Comparison of ENCODE assay signal across 26 cellular contexts in the genomic region with DNA sequence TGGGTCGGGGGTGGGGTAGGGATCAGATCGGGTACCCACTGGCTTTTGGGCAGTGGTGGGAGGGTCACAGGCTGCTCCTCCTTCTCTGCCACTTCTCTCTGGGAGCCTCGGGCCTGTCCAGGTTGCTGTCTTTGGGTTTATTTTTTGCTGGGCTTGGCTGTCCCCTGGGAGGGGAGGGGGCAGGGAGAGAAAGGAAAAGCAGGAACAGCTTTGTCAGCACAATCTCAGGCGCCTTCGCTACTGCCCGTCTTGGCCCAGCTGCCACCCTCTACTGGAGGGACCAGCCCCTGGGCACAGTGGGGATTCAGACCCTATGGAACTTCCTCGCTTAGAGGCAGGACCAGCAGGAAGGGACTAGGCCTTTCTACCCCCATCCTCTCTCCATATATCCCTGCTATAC. TPM values are rescaled to one million over a fixed set of nuclear protein-coding genes. Genes with fewer than 3 reads are reported as not detected.
"Had no signal": no experiment of that assay in that cellular context is flagged by ENCODE, and none has a peak within 500 bp of the region (broad histone marks: within the 10 kb centered on the region; RNA-seq: fewer than 3 reads in every experiment).

No MANE protein-coding gene starts in this region.

- H3K4me1 ChIP-seq: colonic mucosa, prostate gland, thyroid gland had no signal

- H3K27me3 ChIP-seq: colonic mucosa, esophagus squamous epithelium, heart left ventricle, hepatocyte, left lung, right atrium auricular region, spleen, thyroid gland had no signal

- H3K4me3 ChIP-seq: colonic mucosa, esophagus squamous epithelium, heart left ventricle, hepatocyte, left lung, mucosa of descending colon, prostate gland, right atrium auricular region, skin epidermis, spleen, thyroid gland had no signal

- H3K27ac ChIP-seq: colonic mucosa, hepatocyte, left lung, prostate gland, right atrium auricular region, skin epidermis, spleen, thyroid gland had no signal

- H3K36me3 Mint-ChIP-seq: mesothelial cell of epicardium; naive B cell; natural killer cell treated with Interleukin-12 subunit alpha and Interleukin-12 subunit beta and Interleukin-15 and Interleukin-18, amount 100 ng/mL, for 72 hours had no signal

- DNase-seq: colonic mucosa; effector CD8-positive, alpha-beta T cell; endodermal cell; esophagus squamous epithelium; heart left ventricle; left cardiac atrium; left lung; mesenchymal stem cell; mucosa of descending colon; naive B cell; spleen; stimulated activated naive CD4-positive, alpha-beta T cell; stimulated activated naive CD8-positive, alpha-beta T cell treated with anti-CD3 and anti-CD28 coated beads, Interleukin-15, amount 100 ng/mL, for 72 hours; thyroid gland; trophoblast cell had no signal

- FAIRE-seq: endothelial cell of umbilical vein, frontal cortex had no signal

- H3K4me2 ChIP-seq: hepatocyte had no signal

- H2AFZ ChIP-seq: hepatocyte had no signal

- H3K4me3 Mint-ChIP-seq: dendritic cell treated with granulocyte-macrophage colony-stimulating factor and Interleukin-4, amounts not matched to agents 40 ng/mL and 50 ng/mL, for 4 days; endodermal cell; mesothelial cell of epicardium; naive B cell; natural killer cell treated with Interleukin-12 subunit alpha and Interleukin-12 subunit beta and Interleukin-15 and Interleukin-18, amount 100 ng/mL, for 72 hours; neural crest cell; stimulated activated naive CD8-positive, alpha-beta T cell treated with anti-CD3 and anti-CD28 coated beads, Interleukin-15, amount 100 ng/mL, for 72 hours had no signal

- H3K79me2 ChIP-seq: hepatocyte had no signal

- H3K27ac Mint-ChIP-seq: dendritic cell treated with granulocyte-macrophage colony-stimulating factor and Interleukin-4, amounts not matched to agents 40 ng/mL and 50 ng/mL, for 4 days; endodermal cell; mesothelial cell of epicardium; naive B cell; natural killer cell treated with Interleukin-12 subunit alpha and Interleukin-12 subunit beta and Interleukin-15 and Interleukin-18, amount 100 ng/mL, for 72 hours; stimulated activated naive CD8-positive, alpha-beta T cell treated with anti-CD3 and anti-CD28 coated beads, Interleukin-15, amount 100 ng/mL, for 72 hours had no signal

- H3K9me3 ChIP-seq: colonic mucosa, esophagus squamous epithelium, heart left ventricle, left lung, mucosa of descending colon, prostate gland, right atrium auricular region, spleen, thyroid gland had no signal

- H3K9me3 Mint-ChIP-seq: dendritic cell treated with granulocyte-macrophage colony-stimulating factor and Interleukin-4, amounts not matched to agents 40 ng/mL and 50 ng/mL, for 4 days; endodermal cell; mesothelial cell of epicardium; naive B cell; natural killer cell treated with Interleukin-12 subunit alpha and Interleukin-12 subunit beta and Interleukin-15 and Interleukin-18, amount 100 ng/mL, for 72 hours; neural crest cell; stimulated activated naive CD8-positive, alpha-beta T cell treated with anti-CD3 and anti-CD28 coated beads, Interleukin-15, amount 100 ng/mL, for 72 hours had no signal

- ATAC-seq: heart left ventricle; left cardiac atrium; left lung; mucosa of descending colon; natural killer cell treated with Interleukin-12 subunit alpha and Interleukin-12 subunit beta and Interleukin-15 and Interleukin-18, amount 100 ng/mL, for 72 hours; stimulated activated naive CD8-positive, alpha-beta T cell treated with anti-CD3 and anti-CD28 coated beads, Interleukin-15, amount 100 ng/mL, for 72 hours had no signal

- H3K36me3 ChIP-seq: colonic mucosa, esophagus squamous epithelium, heart left ventricle, left lung, prostate gland, right atrium auricular region, spleen, thyroid gland had no signal

- H3K27me3 Mint-ChIP-seq: stimulated activated naive CD8-positive, alpha-beta T cell treated with anti-CD3 and anti-CD28 coated beads, Interleukin-15, amount 100 ng/mL, for 72 hours had no signal

RNA-seq across cellular contexts. Expression of a gene that starts 8.4 kb away (rescaled TPM):
- total RNA-seq: hepatocyte, lung microvascular endothelial cell had no signal
- polyA plus RNA-seq: hepatocyte had no signal
